ENCODE assay signal across 8 cellular contexts in genomic region chr18:58042826-58043362, GRCh38. TPM values are rescaled to one million over a fixed set of nuclear protein-coding genes. Genes with fewer than 3 reads are reported as not detected.
DNase-seq lines count a peak whose midpoint lies in the region; ATAC-seq and TF ChIP-seq lines count a peak whose summit lies in the region.

No MANE protein-coding gene starts in this region.

- no peak for TF ChIP-seq EP300 in upper lobe of left lung (IDR thresholded peaks at IDR 0.05)

- H3K27me3 ChIP-seq in left lung (peaks cover 0 to 39% of the 10 kb centered on the region in 2 donors), upper lobe of left lung (peaks cover 0 to 4% (median 0%) of the 10 kb centered on the region in 4 donors)

- peak overlapping the region; percentile 19 for H3K27ac ChIP-seq in angular gyrus (ENCODE audit: low read depth, low read length)
- H3K27ac ChIP-seq in left lung, result peak overlapping the region; percentile 83 to 91
- peak overlapping the region in 3 of 4 donors; percentile 91 to 93 (median 93) for H3K27ac ChIP-seq in upper lobe of left lung

- no peak for TF ChIP-seq CTCF in left lung (IDR thresholded peaks at IDR 0.05)
- TF ChIP-seq CTCF in upper lobe of left lung (IDR thresholded peaks at IDR 0.05), result no peak

- CTCF ChIA-PET in activated naive CD4-positive, alpha-beta T cell treated with anti-CD3 and anti-CD28 coated beads, Interleukin-2, amount 10 ng/mL, durations not matched to agents 7 days and 5 days (lab: Charles Lee), result interaction anchor here (0.7 to 1.7 kb wide), 13 partner anchors 9 to 452 kb away, joined by 3 to 20 read pairs (median 5); no protein-coding TSS in a partner anchor

- peaks cover 58% of the 10 kb centered on the region for H3K27me3 Mint-ChIP-seq in activated naive CD4-positive, alpha-beta T cell treated with anti-CD3 and anti-CD28 coated beads, Interleukin-2, amount 10 ng/mL, durations not matched to agents 7 days and 5 days

- H3K9me3 Mint-ChIP-seq in activated naive CD4-positive, alpha-beta T cell treated with anti-CD3 and anti-CD28 coated beads, Interleukin-2, amount 10 ng/mL, durations not matched to agents 7 days and 5 days, result no peaks in the 10 kb centered on the region

- H3K36me3 Mint-ChIP-seq in activated naive CD4-positive, alpha-beta T cell treated with anti-CD3 and anti-CD28 coated beads, Interleukin-2, amount 10 ng/mL, durations not matched to agents 7 days and 5 days, result no peaks in the 10 kb centered on the region

- H3K4me3 ChIP-seq in left lung, result peak overlapping the region; percentile 86 to 91
- peak overlapping the region in 3 of 4 donors; percentile 84 to 90 (median 87) for H3K4me3 ChIP-seq in upper lobe of left lung

- no peak for TF ChIP-seq POLR2A in upper lobe of left lung (IDR thresholded peaks at IDR 0.05)

- H3K27ac Mint-ChIP-seq in activated naive CD4-positive, alpha-beta T cell treated with anti-CD3 and anti-CD28 coated beads, Interleukin-2, amount 10 ng/mL, durations not matched to agents 7 days and 5 days, result no peak overlapping the region

- 9% methylated on average over 14 of the region's 14 CpGs for WGBS in upper lobe of left lung, 2 donors

- peak overlapping the region; percentile 81 for H3K4me3 Mint-ChIP-seq in activated naive CD4-positive, alpha-beta T cell treated with anti-CD3 and anti-CD28 coated beads, Interleukin-2, amount 10 ng/mL, durations not matched to agents 7 days and 5 days

- no peak for DNase-seq in activated naive CD4-positive, alpha-beta T cell treated with anti-CD3 and anti-CD28 coated beads, Interleukin-2, amount 10 ng/mL, durations not matched to agents 7 days and 5 days
- DNase-seq in activated naive CD4-positive, alpha-beta T cell treated with anti-CD3 and anti-CD28 coated beads, Interleukin-2, amount 50 U/mL, for 16 hours, result no peak
- no peak for DNase-seq in left lung
- no peak for DNase-seq in upper lobe of left lung
- no peak for DNase-seq in NK-92 treated with Interleukin-12 subunit alpha and Interleukin-12 subunit beta, amount 100 ng/mL, for 24 hours (lab: John Stamatoyannopoulos, UW)
- no peak for DNase-seq in ecto neural progenitor cell (ENCODE audit: low spot score)

- ATAC-seq in left lung (no peak), upper lobe of left lung (ENCODE audit: low FRiP score in 2 of 2) (no peak), GM19452 (IDR thresholded peaks at IDR 0.05; ENCODE audit: unreplicated experiment) (no peak)

- peaks cover 28% of the 10 kb centered on the region for H3K4me1 Mint-ChIP-seq in activated naive CD4-positive, alpha-beta T cell treated with anti-CD3 and anti-CD28 coated beads, Interleukin-2, amount 10 ng/mL, durations not matched to agents 7 days and 5 days

- H3K9me3 ChIP-seq in left lung (no peaks in the 10 kb centered on the region), upper lobe of left lung (no peaks in the 10 kb centered on the region)

- H3K4me1 ChIP-seq in left lung, result peaks cover 0 to 22% of the 10 kb centered on the region in 2 donors
- H3K4me1 ChIP-seq in upper lobe of left lung, result peaks cover 7 to 29% (median 22%) of the 10 kb centered on the region in 4 donors

- H3K36me3 ChIP-seq in left lung (no peaks in the 10 kb centered on the region), upper lobe of left lung (no peaks in the 10 kb centered on the region)

- intact Hi-C loops in left lung (cut with DNase I), result no loop called here

RNA-seq across cellular contexts. Expression of gene NEDD4L, which starts 1.1 kb away (rescaled TPM):
- total RNA-seq in left lung (100 to 1,000 TPM; 109 to 159 TPM), upper lobe of left lung (100 to 1,000 TPM; 148 to 491 (median 300) TPM)

Comparison
In these comparisons a context has a peak if more than half of its experiments do, and no peak if none do; other contexts are left out.
1. H3K27ac ChIP-seq: peak in every context shown above with its lines; median percentile 93 in upper lobe of left lung; 87 in left lung; 19 in angular gyrus.